ENCODE assay signal across 26 cellular contexts in genomic region chr6:153735761-153736160, GRCh38.
DNase-seq lines count a peak whose midpoint lies in the region; ATAC-seq and TF ChIP-seq lines count a peak whose summit lies in the region.
"Had no signal": no experiment of that assay in that cellular context is flagged by ENCODE, and none has a peak within 500 bp of the region (broad histone marks: within the 10 kb centered on the region; RNA-seq: fewer than 3 reads in every experiment).

No MANE protein-coding gene starts in this region.

- H3K23ac ChIP-seq in neuronal stem cell (ENCODE audit: low read depth, low read length, poor library complexity): no peak overlapping the region
- no peak overlapping the region for H3K23ac ChIP-seq in mesenchymal stem cell (ENCODE audit: low read length in 2 of 2)

- H2BK120ac ChIP-seq in neuronal stem cell (ENCODE audit: low read depth, low read length) (no peak overlapping the region), mesenchymal stem cell (ENCODE audit: low read depth, low read length) (no peak overlapping the region)

- no peak overlapping the region for H4K91ac ChIP-seq in neuronal stem cell (ENCODE audit: low read depth, low read length, poor library complexity)
- no peak overlapping the region for H4K91ac ChIP-seq in mesenchymal stem cell (ENCODE audit: low read length)

- no peaks in the 10 kb centered on the region for H3K9me3 ChIP-seq in neuronal stem cell (replicated peaks in 1 of 2; ENCODE audit: control insufficient read depth in 2 of 2, insufficient read depth in 1 of 2, low read depth in 1 of 2, low read length in 2 of 2)
- H3K9me3 ChIP-seq in upper lobe of right lung: no peaks in the 10 kb centered on the region
- H3K9me3 ChIP-seq in mesenchymal stem cell (ENCODE audit: control insufficient read depth, low read length): peaks cover 6% of the 10 kb centered on the region
- H3K9me3 ChIP-seq: BE2C had no signal

- H2BK5ac ChIP-seq in neuronal stem cell (ENCODE audit: low read length) (no peak overlapping the region), mesenchymal stem cell (ENCODE audit: low read depth, low read length, poor library complexity, severe bottlenecking) (no peak overlapping the region)

- no peak for DNase-seq in stimulated activated naive CD8-positive, alpha-beta T cell treated with anti-CD3 and anti-CD28 coated beads, Interleukin-15, amount 100 ng/mL, for 72 hours
- no peak for DNase-seq in stimulated activated naive CD8-positive, alpha-beta T cell treated with anti-CD3 and anti-CD28 coated beads, Interleukin-15, Interleukin-2, amounts not matched to agents 100 U/mL and 50 U/mL, for 24 hours
- no peak for DNase-seq in neuronal stem cell (ENCODE audit: low spot score)
- DNase-seq in upper lobe of right lung: no peak
- no peak for DNase-seq in WTC11 (ENCODE audit: low spot score)
- DNase-seq in GM19240 (ENCODE audit: insufficient read length, low spot score): no peak
- DNase-seq in mesenchymal stem cell: no peak
- DNase-seq: 8988T; ACHN; BE2C; C1 segment of cervical spinal cord; CD4-positive, alpha-beta memory T cell; CD4-positive, CD25-positive, alpha-beta regulatory T cell; CD8-positive, alpha-beta memory T cell; COR-L47; DMS 273 treated with DMSO at 0.1 percent for 48 hours; DMS153; DMS53; DMS79; DND-41; EL; GDM1 had no signal

- no peaks in the 10 kb centered on the region for H3K4me1 ChIP-seq in neuronal stem cell (ENCODE audit: control insufficient read depth in 2 of 2, insufficient read depth in 1 of 2, low read depth in 1 of 2, low read length in 2 of 2)
- H3K4me1 ChIP-seq in upper lobe of right lung: no peaks in the 10 kb centered on the region
- H3K4me1 ChIP-seq in mesenchymal stem cell (ENCODE audit: control insufficient read depth, insufficient read depth, low read depth, low read length): no peaks in the 10 kb centered on the region
- H3K4me1 ChIP-seq: BE2C, BLaER1 had no signal

- peak; percentile 26 for ATAC-seq in stimulated activated naive CD8-positive, alpha-beta T cell treated with anti-CD3 and anti-CD28 coated beads, Interleukin-15, amount 100 ng/mL, for 72 hours
- ATAC-seq in stimulated activated naive CD8-positive, alpha-beta T cell treated with anti-CD3 and anti-CD28 coated beads, Interleukin-15, Interleukin-2, amounts not matched to agents 100 U/mL and 50 U/mL, for 24 hours: no peak
- peak; percentile 47 for ATAC-seq in stimulated activated memory B cell treated with anti-CD40 and anti-IgM and Interleukin-4, amounts not matched to agents 10 μg/mL and 1 μg/mL and 100 μg/mL, for 72 hours
- peak; percentile 19 for ATAC-seq in upper lobe of right lung
- no peak for ATAC-seq in WTC11
- ATAC-seq: GM12878 had no signal

- H3K9ac ChIP-seq in neuronal stem cell (ENCODE audit: low read depth, low read length, poor library complexity) (no peak overlapping the region), mesenchymal stem cell (ENCODE audit: low read length) (no peak overlapping the region)
- H3K9ac ChIP-seq: BLaER1 had no signal

- H3K36me3 Mint-ChIP-seq in stimulated activated memory B cell treated with anti-CD40 and anti-IgM and Interleukin-4, amounts not matched to agents 10 μg/mL and 1 μg/mL and 100 μg/mL, for 72 hours: no peaks in the 10 kb centered on the region
- H3K36me3 Mint-ChIP-seq in WTC11: peaks cover 8% of the 10 kb centered on the region
- H3K36me3 Mint-ChIP-seq: CD14-positive monocyte; CD4-positive, alpha-beta memory T cell; CD4-positive, CD25-positive, alpha-beta regulatory T cell; CD8-positive, alpha-beta memory T cell had no signal

- intact Hi-C loops in upper lobe of right lung (cut with DNase I): no loop called here

- no peaks in the 10 kb centered on the region for H3K9me3 Mint-ChIP-seq in stimulated activated naive CD8-positive, alpha-beta T cell treated with anti-CD3 and anti-CD28 coated beads, Interleukin-15, amount 100 ng/mL, for 72 hours
- H3K9me3 Mint-ChIP-seq in stimulated activated memory B cell treated with anti-CD40 and anti-IgM and Interleukin-4, amounts not matched to agents 10 μg/mL and 1 μg/mL and 100 μg/mL, for 72 hours: peaks cover 3% of the 10 kb centered on the region
- peaks cover 27% of the 10 kb centered on the region for H3K9me3 Mint-ChIP-seq in WTC11

- peak overlapping the region; percentile 44 for H3K18ac ChIP-seq in neuronal stem cell (ENCODE audit: low read length)
- no peak overlapping the region for H3K18ac ChIP-seq in mesenchymal stem cell (ENCODE audit: low read depth in 1 of 2, low read length in 2 of 2)

- H3K36me3 ChIP-seq in neuronal stem cell (replicated peaks in 1 of 2; ENCODE audit: control insufficient read depth in 2 of 2, insufficient read depth in 2 of 2, low read length in 2 of 2) (no peaks in the 10 kb centered on the region), upper lobe of right lung (no peaks in the 10 kb centered on the region), mesenchymal stem cell (ENCODE audit: control insufficient read depth in 1 of 2, insufficient read depth in 2 of 2, low read depth in 1 of 2, low read length in 2 of 2) (no peaks in the 10 kb centered on the region)
- H3K36me3 ChIP-seq: BE2C, BLaER1 had no signal

- H2AK5ac ChIP-seq in neuronal stem cell (ENCODE audit: low read depth, low read length) (no peak overlapping the region), mesenchymal stem cell (ENCODE audit: low read length, severe bottlenecking) (no peak overlapping the region)

- H3K27me3 ChIP-seq in neuronal stem cell (ENCODE audit: control insufficient read depth in 3 of 3, insufficient read depth in 3 of 3, low read depth in 1 of 3, low read length in 3 of 3) (no peaks in the 10 kb centered on the region), upper lobe of right lung (no peaks in the 10 kb centered on the region), mesenchymal stem cell (ENCODE audit: control insufficient read depth in 1 of 2, insufficient read depth in 1 of 2, low read length in 2 of 2) (no peaks in the 10 kb centered on the region)
- H3K27me3 ChIP-seq: BE2C, BLaER1 had no signal

- H2BK12ac ChIP-seq in neuronal stem cell (ENCODE audit: low read length) (no peak overlapping the region), mesenchymal stem cell (ENCODE audit: low read length in 2 of 2) (no peak overlapping the region)

- no peak overlapping the region for H3K4me3 Mint-ChIP-seq in stimulated activated naive CD8-positive, alpha-beta T cell treated with anti-CD3 and anti-CD28 coated beads, Interleukin-15, amount 100 ng/mL, for 72 hours
- no peak overlapping the region for H3K4me3 Mint-ChIP-seq in stimulated activated memory B cell treated with anti-CD40 and anti-IgM and Interleukin-4, amounts not matched to agents 10 μg/mL and 1 μg/mL and 100 μg/mL, for 72 hours
- no peak overlapping the region for H3K4me3 Mint-ChIP-seq in WTC11
- H3K4me3 Mint-ChIP-seq: CD14-positive monocyte; CD4-positive, alpha-beta memory T cell; CD4-positive, CD25-positive, alpha-beta regulatory T cell; CD8-positive, alpha-beta memory T cell had no signal

- H3K4me1 Mint-ChIP-seq in stimulated activated naive CD8-positive, alpha-beta T cell treated with anti-CD3 and anti-CD28 coated beads, Interleukin-15, amount 100 ng/mL, for 72 hours: no peaks in the 10 kb centered on the region
- H3K4me1 Mint-ChIP-seq in stimulated activated memory B cell treated with anti-CD40 and anti-IgM and Interleukin-4, amounts not matched to agents 10 μg/mL and 1 μg/mL and 100 μg/mL, for 72 hours: no peaks in the 10 kb centered on the region
- H3K4me1 Mint-ChIP-seq in WTC11: no peaks in the 10 kb centered on the region
- H3K4me1 Mint-ChIP-seq: CD14-positive monocyte; CD4-positive, alpha-beta memory T cell; CD4-positive, CD25-positive, alpha-beta regulatory T cell; CD8-positive, alpha-beta memory T cell had no signal

- peak overlapping the region; percentile 63 for H3K14ac ChIP-seq in neuronal stem cell (ENCODE audit: low read length)
- no peak overlapping the region for H3K14ac ChIP-seq in mesenchymal stem cell (ENCODE audit: low read length in 2 of 2)

- H3K27ac Mint-ChIP-seq in stimulated activated naive CD8-positive, alpha-beta T cell treated with anti-CD3 and anti-CD28 coated beads, Interleukin-15, amount 100 ng/mL, for 72 hours: no peak overlapping the region
- H3K27ac Mint-ChIP-seq in stimulated activated memory B cell treated with anti-CD40 and anti-IgM and Interleukin-4, amounts not matched to agents 10 μg/mL and 1 μg/mL and 100 μg/mL, for 72 hours: no peak overlapping the region
- no peak overlapping the region for H3K27ac Mint-ChIP-seq in WTC11
- H3K27ac Mint-ChIP-seq: CD14-positive monocyte; CD4-positive, alpha-beta memory T cell; CD4-positive, CD25-positive, alpha-beta regulatory T cell; CD8-positive, alpha-beta memory T cell had no signal

- H2BK15ac ChIP-seq in neuronal stem cell (ENCODE audit: low read length): no peak overlapping the region
- H2BK15ac ChIP-seq in mesenchymal stem cell (ENCODE audit: low read depth, poor library complexity, severe bottlenecking): no peak overlapping the region

- no peak overlapping the region for H3K27ac ChIP-seq in neuronal stem cell (replicated peaks; ENCODE audit: low read length)
- H3K27ac ChIP-seq in upper lobe of right lung: no peak overlapping the region
- no peak overlapping the region for H3K27ac ChIP-seq in mesenchymal stem cell (ENCODE audit: low read length, poor library complexity, severe bottlenecking)
- H3K27ac ChIP-seq: BLaER1 had no signal

- no peaks in the 10 kb centered on the region for H3K79me1 ChIP-seq in neuronal stem cell (ENCODE audit: low read depth, low read length)
- no peaks in the 10 kb centered on the region for H3K79me1 ChIP-seq in mesenchymal stem cell (replicated peaks; ENCODE audit: low read length, poor library complexity, severe bottlenecking)

- TF ChIP-seq CTCF in upper lobe of right lung (IDR thresholded peaks at IDR 0.05): no peak
- no peak for TF ChIP-seq CTCF in WTC11 (IDR thresholded peaks at IDR 0.05)

- no peak overlapping the region for H4K8ac ChIP-seq in neuronal stem cell (ENCODE audit: low read depth, low read length)
- H4K8ac ChIP-seq in mesenchymal stem cell (ENCODE audit: low read length): no peak overlapping the region

- no peak overlapping the region for H3K4me2 ChIP-seq in neuronal stem cell (ENCODE audit: insufficient read depth, low read length, poor library complexity, severe bottlenecking)
- H3K4me2 ChIP-seq in mesenchymal stem cell (ENCODE audit: low read length, poor library complexity, severe bottlenecking): no peak overlapping the region
- H3K4me2 ChIP-seq: BLaER1 had no signal

- WGBS in neuronal stem cell (ENCODE audit: extremely low coverage in 2 of 2, insufficient read length in 2 of 2, insufficient replicate concordance in 1 of 2), 2 donors: no CpG with 5 or more reads among the region's 5 CpGs
- WGBS in mesenchymal stem cell: 88% methylated on average over 5 of the region's 5 CpGs

- no peak overlapping the region for H2AFZ ChIP-seq in neuronal stem cell (ENCODE audit: low read length)
- H2AFZ ChIP-seq in mesenchymal stem cell (ENCODE audit: low read depth, low read length): no peak overlapping the region

- POLR2A ChIA-PET in WTC11 (lab: Charles Lee): no interaction called here

- no peaks in the 10 kb centered on the region for H3K27me3 Mint-ChIP-seq in stimulated activated naive CD8-positive, alpha-beta T cell treated with anti-CD3 and anti-CD28 coated beads, Interleukin-15, amount 100 ng/mL, for 72 hours
- no peaks in the 10 kb centered on the region for H3K27me3 Mint-ChIP-seq in stimulated activated memory B cell treated with anti-CD40 and anti-IgM and Interleukin-4, amounts not matched to agents 10 μg/mL and 1 μg/mL and 100 μg/mL, for 72 hours
- H3K27me3 Mint-ChIP-seq in WTC11 (ENCODE audit: low read depth): no peaks in the 10 kb centered on the region
- H3K27me3 Mint-ChIP-seq: CD4-positive, alpha-beta memory T cell; CD4-positive, CD25-positive, alpha-beta regulatory T cell; CD8-positive, alpha-beta memory T cell had no signal

- CTCF ChIA-PET in WTC11 (lab: Charles Lee): no interaction called here

- no peak overlapping the region for H3K4ac ChIP-seq in neuronal stem cell (ENCODE audit: low read length)
- no peak overlapping the region for H3K4ac ChIP-seq in mesenchymal stem cell (ENCODE audit: low read depth in 1 of 2, low read length in 2 of 2)

- no peak overlapping the region for H3K4me3 ChIP-seq in neuronal stem cell (ENCODE audit: low read length in 2 of 2)
- H3K4me3 ChIP-seq in upper lobe of right lung: no peak overlapping the region
- H3K4me3 ChIP-seq in mesenchymal stem cell (ENCODE audit: insufficient read depth in 1 of 2, low read depth in 1 of 2, low read length in 2 of 2): no peak overlapping the region
- H3K4me3 ChIP-seq: BLaER1, GM12878 had no signal

Comparison
In these comparisons a context has a peak if more than half of its experiments do, and no peak if none do; other contexts are left out.
1. ATAC-seq: peak in stimulated activated naive CD8-positive, alpha-beta T cell treated with anti-CD3 and anti-CD28 coated beads, Interleukin-15, amount 100 ng/mL, for 72 hours (single experiment), stimulated activated memory B cell treated with anti-CD40 and anti-IgM and Interleukin-4, amounts not matched to agents 10 μg/mL and 1 μg/mL and 100 μg/mL, for 72 hours (single experiment) and upper lobe of right lung (single experiment); none in stimulated activated naive CD8-positive, alpha-beta T cell treated with anti-CD3 and anti-CD28 coated beads, Interleukin-15, Interleukin-2, amounts not matched to agents 100 U/mL and 50 U/mL, for 24 hours (single experiment) and WTC11 (single experiment).